Comparison of ENCODE assay signal across 1 cellular context in the genomic region with DNA sequence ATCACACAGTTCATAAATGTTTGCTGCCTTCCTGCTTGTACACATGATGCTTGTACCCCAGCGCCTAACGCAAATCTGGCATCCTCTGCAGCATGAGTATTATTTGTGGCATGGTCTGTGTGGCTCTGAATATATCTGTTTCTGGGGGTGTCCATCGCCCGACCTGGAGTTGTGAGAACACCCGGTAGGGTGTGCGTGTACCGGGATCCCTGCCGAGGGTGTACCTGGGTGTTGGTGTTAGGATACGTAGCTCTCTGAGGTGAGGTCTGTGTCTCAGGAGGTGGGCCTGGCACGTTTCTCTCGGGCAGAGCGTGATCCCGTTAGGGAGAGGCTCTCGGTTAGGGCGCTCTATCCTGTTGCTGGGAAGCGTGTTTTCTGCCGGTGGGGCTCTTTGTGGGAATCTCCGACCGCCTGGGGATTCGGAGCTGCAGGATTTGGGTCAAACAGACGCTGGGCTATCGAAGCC.
TF ChIP-seq lines count a peak whose summit lies in the region.

No MANE protein-coding gene starts in this region.

TF ChIP-seq in IMR-90, 13 proteins besides CTCF, POLR2A, EP300 and RAD21:
- TF ChIP-seq MAFK (IDR thresholded peaks at IDR 0.05; ENCODE audit: low read depth, low read length) (no peak), CEBPB (IDR thresholded peaks at IDR 0.05; ENCODE audit: low read depth, low read length) (no peak), RCOR1 (IDR thresholded peaks at IDR 0.05; ENCODE audit: insufficient replicate concordance, low read length) (no peak), SMC3 (IDR thresholded peaks at IDR 0.05; ENCODE audit: low read depth, low read length) (no peak), BHLHE40 (IDR thresholded peaks at IDR 0.05; ENCODE audit: low read depth, low read length) (no peak), MAZ (IDR thresholded peaks at IDR 0.05; ENCODE audit: borderline replicate concordance, low read depth, low read length) (no peak)
